In the genomic region with DNA sequence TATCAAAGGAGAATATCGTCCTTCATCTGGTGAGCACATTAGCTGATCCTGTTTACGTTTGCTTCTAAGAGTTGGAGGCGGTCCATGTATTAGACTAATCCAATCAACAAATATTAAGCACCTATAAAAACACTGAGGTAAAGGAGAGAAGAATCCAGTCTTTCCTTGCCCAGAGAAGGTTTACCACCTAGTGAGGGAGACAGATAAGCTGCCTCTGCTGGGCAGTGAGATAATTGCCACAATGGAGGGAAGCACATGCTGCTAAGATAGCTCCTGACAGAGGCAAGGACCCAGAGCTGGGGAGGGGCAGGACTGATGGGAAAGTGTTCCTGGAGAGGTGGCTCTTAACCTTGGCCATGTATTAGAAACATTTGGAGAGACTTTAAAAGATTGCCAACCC, we compare ENCODE assay signal across 15 cellular contexts. TPM values are rescaled to one million over a fixed set of nuclear protein-coding genes. Genes with fewer than 3 reads are reported as not detected.
DNase-seq lines count a peak whose midpoint lies in the region; ATAC-seq and TF ChIP-seq lines count a peak whose summit lies in the region.
"Had no signal": no experiment of that assay in that cellular context is flagged by ENCODE, and none has a peak within 500 bp of the region (broad histone marks: within the 10 kb centered on the region; RNA-seq: fewer than 3 reads in every experiment).

No MANE protein-coding gene starts in this region.

- no peaks in the 10 kb centered on the region for H3K9me3 ChIP-seq in transverse colon

- intact Hi-C loops in transverse colon (cut with DNase I; ENCODE audit: low total_unique reads) = no loop called here

- TF ChIP-seq CTCF in GM23338 (conservative IDR thresholded peaks at IDR 0.05; ENCODE audit: low read depth in 2 of 2) (peak; percentile 49 to 51), transverse colon (IDR thresholded peaks at IDR 0.05) (no peak)

- no peak overlapping the region for H3K27ac Mint-ChIP-seq in GM23338
- H3K27ac Mint-ChIP-seq: activated naive CD4-positive, alpha-beta T cell treated with anti-CD3 and anti-CD28 coated beads, Interleukin-2, amount 50 U/mL, for 24 hours; immature natural killer cell; mesothelial cell of epicardium had no signal

- DNase-seq in NCI-H1092 treated with DMSO at 0.1 percent for 48 hours (lab: John Stamatoyannopoulos, UW) (peak; percentile 20), NCI-H1092 (lab: John Stamatoyannopoulos, UW) (no peak), GM23338 (ENCODE audit: low spot score) (peak; percentile 67), SK-N-DZ (ENCODE audit: low spot score) (peak; percentile 8), left lobe of liver (ENCODE audit: low spot score) (no peak), GF-D8 (lab: John Stamatoyannopoulos, UW) (no peak), transverse colon (no peak)
- DNase-seq: foreskin melanocyte, immature natural killer cell, nucleus accumbens had no signal

- H3K4me3 ChIP-seq in GM23338 = no peak overlapping the region
- no peak overlapping the region for H3K4me3 ChIP-seq in transverse colon
- H3K4me3 ChIP-seq: smooth muscle cell had no signal

- H4K20me1 ChIP-seq in GM23338 (replicated peaks; ENCODE audit: insufficient read depth) = no peaks in the 10 kb centered on the region

- in situ Hi-C loops in transverse colon (cut with MboI; ENCODE audit: low pct_ligation_motif_present in 1 of 4, low pct_unique_long_range_greater_than_20kb in 1 of 4, low sequenced_read_pairs in 3 of 4) = no loop called here

- no peak for TF ChIP-seq POLR2A in transverse colon (IDR thresholded peaks at IDR 0.05)

- no peak overlapping the region for H3K4me3 Mint-ChIP-seq in GM23338
- H3K4me3 Mint-ChIP-seq: activated naive CD4-positive, alpha-beta T cell treated with anti-CD3 and anti-CD28 coated beads, Interleukin-2, amount 50 U/mL, for 24 hours; immature natural killer cell; mesothelial cell of epicardium had no signal

- H3K9me2 ChIP-seq in GM23338 (ENCODE audit: insufficient read depth) = no peaks in the 10 kb centered on the region

- H3K27me3 Mint-ChIP-seq in GM23338 (ENCODE audit: insufficient read depth, low read depth, poor library complexity) = peaks cover 3% of the 10 kb centered on the region
- H3K27me3 Mint-ChIP-seq: activated naive CD4-positive, alpha-beta T cell treated with anti-CD3 and anti-CD28 coated beads, Interleukin-2, amount 50 U/mL, for 24 hours had no signal

- H3K4me2 ChIP-seq in GM23338 = no peak overlapping the region
- H3K4me2 ChIP-seq: smooth muscle cell had no signal

- 77 to 88% methylated on average over 2 to 3 of the region's 3 CpGs for WGBS in transverse colon (ENCODE audit: low coverage in 1 of 2), 2 donors

- H3K27ac ChIP-seq in GM23338 (ENCODE audit: low read depth) = no peak overlapping the region
- no peak overlapping the region for H3K27ac ChIP-seq in transverse colon

- H3K9me3 Mint-ChIP-seq in GM23338 = peaks cover 16% of the 10 kb centered on the region; the same call in 2 of the 3 replicates
- H3K9me3 Mint-ChIP-seq: activated naive CD4-positive, alpha-beta T cell treated with anti-CD3 and anti-CD28 coated beads, Interleukin-2, amount 50 U/mL, for 24 hours; immature natural killer cell; mesothelial cell of epicardium had no signal

- H3K36me3 ChIP-seq in GM23338 (ENCODE audit: insufficient read depth) (peaks cover 4% of the 10 kb centered on the region; the same call in 1 of the 2 replicates), transverse colon (no peaks in the 10 kb centered on the region)

- 0 out of 2 replicates have a peak, but pooled peaks cover 4% of the 10 kb centered on the region for H3K4me1 ChIP-seq in GM23338 (ENCODE audit: insufficient read depth)
- H3K4me1 ChIP-seq in transverse colon = no peaks in the 10 kb centered on the region

- TF ChIP-seq EP300 in transverse colon (IDR thresholded peaks at IDR 0.05; ENCODE audit: low read depth) = no peak

- ATAC-seq in GM23338 (peak; percentile 93), left lobe of liver (peak; percentile 32), HG03139 (IDR thresholded peaks at IDR 0.05; ENCODE audit: unreplicated experiment) (no peak)
- ATAC-seq: activated CD4-positive, CD25-positive, alpha-beta regulatory T cell treated with anti-CD3 and anti-CD28 coated beads, Interleukin-2, amount 50 U/mL, for 24 hours had no signal

- H3K4me1 Mint-ChIP-seq in GM23338 = peaks cover 14% of the 10 kb centered on the region
- H3K4me1 Mint-ChIP-seq: activated naive CD4-positive, alpha-beta T cell treated with anti-CD3 and anti-CD28 coated beads, Interleukin-2, amount 50 U/mL, for 24 hours; immature natural killer cell; mesothelial cell of epicardium had no signal

- H3K79me2 ChIP-seq in GM23338 (replicated peaks; ENCODE audit: insufficient read depth) = no peaks in the 10 kb centered on the region

- H3K27me3 ChIP-seq in GM23338 (ENCODE audit: insufficient read depth) (no peaks in the 10 kb centered on the region), transverse colon (no peaks in the 10 kb centered on the region)

- H2AFZ ChIP-seq in GM23338 = no peak overlapping the region

- H3F3A ChIP-seq in GM23338 (replicated peaks; ENCODE audit: low read depth) = no peaks in the 10 kb centered on the region

- H3K36me3 Mint-ChIP-seq in GM23338 (ENCODE audit: low read depth) = peaks cover 16% of the 10 kb centered on the region

TF ChIP-seq in GM23338, 12 proteins besides CTCF, POLR2A, EP300 and RAD21:
- TF ChIP-seq STAT1 (IDR thresholded peaks at IDR 0.05; ENCODE audit: unreplicated experiment) = no peak

RNA-seq across cellular contexts. Expression of a gene that starts 36.7 kb away (rescaled TPM):
- 4.8 and 7.0 TPM in 2 replicates for total RNA-seq in GM23338 (2014; rRNA removed; shearing (Covaris generic))
- polyA plus RNA-seq in GM23338 (2016; fragmentation: Nextera tagmentation; extraction: Ambion mirVana) = 3.0 and 3.3 TPM in 2 replicates
- not detected in 2 replicates for polyA plus RNA-seq in SK-N-DZ (2014; cell fraction: cytosol; rRNA removed)
- polyA plus RNA-seq in SK-N-DZ (2014; cell fraction: nucleus; rRNA removed) = 0.08 TPM in 1 of 2 replicates, not detected in the other
- 0.23 TPM for total RNA-seq in left lobe of liver
- total RNA-seq in transverse colon = under 1 TPM in 1 of 4 donors, not detected in 3; 0.41 TPM
- polyA plus RNA-seq: immature natural killer cell, smooth muscle cell had no signal

Comparison
In these comparisons a context has a peak if more than half of its experiments do, and no peak if none do; other contexts are left out.
1. DNase-seq: peak in NCI-H1092 treated with DMSO at 0.1 percent for 48 hours (single experiment), GM23338 (single experiment) and SK-N-DZ (single experiment); none in NCI-H1092 (single experiment), left lobe of liver (single experiment), GF-D8 (single experiment) and transverse colon (single experiment).
2. CTCF ChIP-seq: peak in GM23338 (2 of 2); none in transverse colon (0 of 5).